ENCODE assay signal across 9 cellular contexts in the genomic region with DNA sequence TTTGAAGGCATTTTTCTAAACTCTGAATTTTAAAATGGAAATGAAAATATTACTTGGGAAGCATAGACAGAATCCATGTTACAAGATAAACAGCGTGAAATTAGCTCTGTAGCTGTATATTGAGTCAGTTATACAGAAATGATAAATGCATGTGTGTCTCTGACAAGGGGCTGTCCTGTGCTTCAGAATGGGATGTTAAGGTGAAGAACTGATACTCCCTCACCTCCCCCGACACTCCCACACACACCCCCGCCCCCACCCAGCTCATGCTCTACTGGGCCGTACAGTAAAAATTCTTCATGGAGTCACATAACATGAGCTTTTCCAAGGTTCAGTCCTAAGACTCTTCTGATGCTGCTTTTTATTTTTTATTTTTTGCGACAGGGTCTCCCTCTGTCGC. TPM values are rescaled to one million over a fixed set of nuclear protein-coding genes. Genes with fewer than 3 reads are reported as not detected.
A peak's percentile ranks its signal among the peaks of the same experiment; 100 is the strongest.
DNase-seq lines count a peak whose midpoint lies in the region; ATAC-seq and TF ChIP-seq lines count a peak whose summit lies in the region.
"Had no signal": no experiment of that assay in that cellular context is flagged by ENCODE, and none has a peak within 500 bp of the region (broad histone marks: within the 10 kb centered on the region; RNA-seq: fewer than 3 reads in every experiment).

No MANE protein-coding gene starts in this region.

- CTCF ChIA-PET in HEK293 (lab: Yijun Ruan, JAX): no interaction called here
- CTCF ChIA-PET in WTC11 (lab: Charles Lee): no interaction called here

- H3K27me3 ChIP-seq in spleen (replicated peaks in 1 of 7) (no peaks in the 10 kb centered on the region), suprapubic skin (no peaks in the 10 kb centered on the region)
- H3K27me3 ChIP-seq: SJSA1 had no signal

- ATAC-seq in WTC11: no peak
- no peak for ATAC-seq in stimulated activated memory B cell treated with anti-CD40 and anti-IgM and Interleukin-4, amounts not matched to agents 10 μg/mL and 1 μg/mL and 100 μg/mL, for 72 hours

- intact Hi-C loops in spleen (cut with DNase I; ENCODE audit: low total_unique reads): no loop called here

- no peak overlapping the region for H3K4me3 ChIP-seq in HEK293 (ENCODE audit: low read depth, low read length)
- H3K4me3 ChIP-seq in spleen: peak overlapping the region in 4 of 8 donors; percentile 82 to 90 (median 84)
- no peak overlapping the region for H3K4me3 ChIP-seq in suprapubic skin

- H3K9me3 ChIP-seq in HEK293 (ENCODE audit: control insufficient read depth, insufficient read depth, low read depth, low read length) (no peaks in the 10 kb centered on the region), spleen (no peaks in the 10 kb centered on the region), suprapubic skin (no peaks in the 10 kb centered on the region)
- H3K9me3 ChIP-seq: SJSA1 had no signal

- peaks cover 54% of the 10 kb centered on the region for H3K4me1 Mint-ChIP-seq in WTC11
- H3K4me1 Mint-ChIP-seq in glutamatergic neuron (ENCODE audit: low read depth, unreplicated experiment): peaks cover 9% of the 10 kb centered on the region
- H3K4me1 Mint-ChIP-seq in stimulated activated memory B cell treated with anti-CD40 and anti-IgM and Interleukin-4, amounts not matched to agents 10 μg/mL and 1 μg/mL and 100 μg/mL, for 72 hours: peaks cover 55% of the 10 kb centered on the region

- H3K36me3 Mint-ChIP-seq in WTC11 (peaks cover 9% of the 10 kb centered on the region), glutamatergic neuron (ENCODE audit: unreplicated experiment) (no peaks in the 10 kb centered on the region)
- no peaks in the 10 kb centered on the region for H3K36me3 Mint-ChIP-seq in stimulated activated memory B cell treated with anti-CD40 and anti-IgM and Interleukin-4, amounts not matched to agents 10 μg/mL and 1 μg/mL and 100 μg/mL, for 72 hours

- H3K36me3 ChIP-seq in HEK293 (ENCODE audit: control insufficient read depth in 2 of 2, insufficient read depth in 1 of 2, low read length in 2 of 2) (peaks cover 5 to 12% of the 10 kb centered on the region in 2 experiments; a peak in 2 of 3 replicates), spleen (no peaks in the 10 kb centered on the region), suprapubic skin (no peaks in the 10 kb centered on the region)

- peaks cover 3% of the 10 kb centered on the region; the same call in 1 of the 2 replicates for H3K27me3 Mint-ChIP-seq in WTC11 (ENCODE audit: low read depth)
- H3K27me3 Mint-ChIP-seq in glutamatergic neuron (ENCODE audit: unreplicated experiment): peaks cover 2% of the 10 kb centered on the region
- no peaks in the 10 kb centered on the region for H3K27me3 Mint-ChIP-seq in stimulated activated memory B cell treated with anti-CD40 and anti-IgM and Interleukin-4, amounts not matched to agents 10 μg/mL and 1 μg/mL and 100 μg/mL, for 72 hours

- H3K4me1 ChIP-seq in HEK293 (ENCODE audit: control insufficient read depth, insufficient read depth, low read length): peaks cover 6% of the 10 kb centered on the region; the same call in 1 of the 2 replicates
- peaks cover 14 to 65% (median 46%) of the 10 kb centered on the region in 6 donors for H3K4me1 ChIP-seq in spleen
- peaks cover 22% of the 10 kb centered on the region for H3K4me1 ChIP-seq in suprapubic skin

- H3K27ac Mint-ChIP-seq in WTC11: no peak overlapping the region
- H3K27ac Mint-ChIP-seq in glutamatergic neuron (ENCODE audit: unreplicated experiment): no peak overlapping the region
- H3K27ac Mint-ChIP-seq in stimulated activated memory B cell treated with anti-CD40 and anti-IgM and Interleukin-4, amounts not matched to agents 10 μg/mL and 1 μg/mL and 100 μg/mL, for 72 hours: peak overlapping the region; percentile 93

- TF ChIP-seq EP300 in suprapubic skin (IDR thresholded peaks at IDR 0.05): no peak

- H3K9me3 Mint-ChIP-seq in WTC11 (peaks cover 4% of the 10 kb centered on the region), glutamatergic neuron (ENCODE audit: unreplicated experiment) (peaks cover 8% of the 10 kb centered on the region)
- H3K9me3 Mint-ChIP-seq in stimulated activated memory B cell treated with anti-CD40 and anti-IgM and Interleukin-4, amounts not matched to agents 10 μg/mL and 1 μg/mL and 100 μg/mL, for 72 hours: no peaks in the 10 kb centered on the region

- TF ChIP-seq POLR2A in spleen (IDR thresholded peaks at IDR 0.05) (no peak), suprapubic skin (IDR thresholded peaks at IDR 0.05) (no peak)

- DNase-seq in WTC11 (ENCODE audit: low spot score) (no peak), glutamatergic neuron (no peak), spleen (no peak), suprapubic skin (ENCODE audit: low spot score in 2 of 2) (no peak), NCI-H1436 (lab: John Stamatoyannopoulos, UW) (no peak)
- DNase-seq: activated CD8-positive, alpha-beta memory T cell treated with anti-CD3 and anti-CD28 coated beads, Interleukin-2, amount 50 U/mL, for 48 hours had no signal

- 85 to 95% (median 92%) methylated on average over 6 of the region's 6 CpGs for WGBS in spleen, 5 donors
- WGBS in suprapubic skin: 90% methylated on average over 6 of the region's 6 CpGs

- no peak for TF ChIP-seq CTCF in HEK293 (tag by site-specific recombination; IDR thresholded peaks at IDR 0.05)
- TF ChIP-seq CTCF in WTC11 (IDR thresholded peaks at IDR 0.05): no peak
- no peak for TF ChIP-seq CTCF in glutamatergic neuron (IDR thresholded peaks at IDR 0.05; ENCODE audit: partially characterized antibody, unreplicated experiment)
- TF ChIP-seq CTCF in spleen (IDR thresholded peaks at IDR 0.05 in 8 of 11, conservative IDR thresholded peaks at IDR 0.05 in 3 of 11): no peak
- no peak for TF ChIP-seq CTCF in suprapubic skin (IDR thresholded peaks at IDR 0.05)

- H3K27ac ChIP-seq in HEK293 (ENCODE audit: extremely low read depth, low read depth, low read length) (no peak overlapping the region), spleen (peak overlapping the region in 1 of 8 donors; percentile 92), suprapubic skin (no peak overlapping the region)

- POLR2A ChIA-PET in HEK293 (lab: Yijun Ruan, JAX): no interaction called here
- POLR2A ChIA-PET in WTC11 (lab: Charles Lee): no interaction called here

- H3K4me3 Mint-ChIP-seq in WTC11 (peak overlapping the region; percentile 58; the same call in 1 of the 2 replicates), glutamatergic neuron (ENCODE audit: unreplicated experiment) (peak overlapping the region; percentile 68)
- peak overlapping the region; percentile 92 for H3K4me3 Mint-ChIP-seq in stimulated activated memory B cell treated with anti-CD40 and anti-IgM and Interleukin-4, amounts not matched to agents 10 μg/mL and 1 μg/mL and 100 μg/mL, for 72 hours

TF ChIP-seq in HEK293, 187 proteins besides CTCF, POLR2A, EP300 and RAD21:
- TF ChIP-seq ZFHX2 (tag by site-specific recombination; conservative IDR thresholded peaks at IDR 0.05) (peak; percentile 43; the same call in 1 of the 2 replicates), ZNF600 (tag by site-specific recombination; IDR thresholded peaks at IDR 0.05) (no peak)

TF ChIP-seq in WTC11, 78 proteins besides CTCF, POLR2A, EP300 and RAD21:
- TF ChIP-seq IRF2 (CRISPR knock-in tag; IDR thresholded peaks at IDR 0.05; ENCODE audit: borderline replicate concordance, low read depth) (no peak), TP53 (CRISPR knock-in tag; IDR thresholded peaks at IDR 0.05) (no peak), FOXJ3 (CRISPR knock-in tag; IDR thresholded peaks at IDR 0.05; ENCODE audit: borderline replicate concordance) (no peak), MYBL2 (CRISPR knock-in tag; IDR thresholded peaks at IDR 0.05) (no peak)
- TF ChIP-seq, protein P1, sequence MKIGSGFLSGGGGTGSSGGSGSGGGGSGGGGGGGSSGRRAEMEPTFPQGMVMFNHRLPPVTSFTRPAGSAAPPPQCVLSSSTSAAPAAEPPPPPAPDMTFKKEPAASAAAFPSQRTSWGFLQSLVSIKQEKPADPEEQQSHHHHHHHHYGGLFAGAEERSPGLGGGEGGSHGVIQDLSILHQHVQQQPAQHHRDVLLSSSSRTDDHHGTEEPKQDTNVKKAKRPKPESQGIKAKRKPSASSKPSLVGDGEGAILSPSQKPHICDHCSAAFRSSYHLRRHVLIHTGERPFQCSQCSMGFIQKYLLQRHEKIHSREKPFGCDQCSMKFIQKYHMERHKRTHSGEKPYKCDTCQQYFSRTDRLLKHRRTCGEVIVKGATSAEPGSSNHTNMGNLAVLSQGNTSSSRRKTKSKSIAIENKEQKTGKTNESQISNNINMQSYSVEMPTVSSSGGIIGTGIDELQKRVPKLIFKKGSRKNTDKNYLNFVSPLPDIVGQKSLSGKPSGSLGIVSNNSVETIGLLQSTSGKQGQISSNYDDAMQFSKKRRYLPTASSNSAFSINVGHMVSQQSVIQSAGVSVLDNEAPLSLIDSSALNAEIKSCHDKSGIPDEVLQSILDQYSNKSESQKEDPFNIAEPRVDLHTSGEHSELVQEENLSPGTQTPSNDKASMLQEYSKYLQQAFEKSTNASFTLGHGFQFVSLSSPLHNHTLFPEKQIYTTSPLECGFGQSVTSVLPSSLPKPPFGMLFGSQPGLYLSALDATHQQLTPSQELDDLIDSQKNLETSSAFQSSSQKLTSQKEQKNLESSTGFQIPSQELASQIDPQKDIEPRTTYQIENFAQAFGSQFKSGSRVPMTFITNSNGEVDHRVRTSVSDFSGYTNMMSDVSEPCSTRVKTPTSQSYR (CRISPR knock-in tag; IDR thresholded peaks at IDR 0.05): no peak

RNA-seq across cellular contexts. Expression of a gene that starts 0.9 kb away (rescaled TPM):
- 13.6 to 19.6 TPM (median 14.7 TPM) in 3 replicates for total RNA-seq in WTC11 (2021)
- 6.0 TPM for total RNA-seq in glutamatergic neuron (ENCODE audit: unreplicated experiment)
- total RNA-seq in spleen: 10 to 100 TPM in 6 of 7 donors, 1 to 10 TPM in 1; 8.7 to 16.9 (median 13.3) TPM
- polyA plus RNA-seq in spleen: 10 to 100 TPM; 12.7 to 15.5 (median 13.2) TPM
- 10 to 100 TPM in 3 of 4 donors, 1 to 10 TPM in 1; 9.7 to 27.4 (median 14.5) TPM for total RNA-seq in suprapubic skin
